ENCODE assay signal across 33 cellular contexts in the genomic region with DNA sequence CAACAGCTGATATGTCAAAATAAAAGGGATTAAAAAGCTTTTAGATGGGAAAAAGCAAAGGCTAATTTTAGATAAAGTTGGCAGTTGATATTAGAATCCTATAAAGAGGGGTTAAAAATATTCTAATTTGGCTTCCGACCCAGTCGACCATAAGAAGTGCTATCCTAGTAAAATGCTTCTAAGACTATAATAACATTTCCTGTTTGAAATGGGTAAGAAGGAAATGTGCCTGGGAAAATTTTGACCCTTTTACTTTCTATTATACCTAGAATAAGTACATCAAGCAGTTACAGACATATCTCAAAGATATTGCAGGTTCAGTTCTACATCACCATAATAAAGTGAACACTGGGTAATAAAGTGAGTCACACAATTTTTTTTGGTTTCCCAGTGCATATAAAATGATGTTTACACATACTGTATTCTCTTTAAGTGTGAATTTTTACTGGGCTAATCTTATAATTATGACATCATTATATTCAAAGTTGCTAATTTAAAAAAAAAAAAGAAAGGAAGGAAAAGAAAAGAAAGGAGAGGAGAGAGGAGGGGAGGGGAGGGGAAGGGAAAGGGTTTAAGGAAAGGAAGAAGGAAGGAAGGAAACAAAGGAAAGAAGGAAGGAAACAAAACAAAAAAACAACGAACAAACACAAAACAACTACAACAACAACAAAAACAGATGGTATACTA.
"Had no signal": no experiment of that assay in that cellular context is flagged by ENCODE, and none has a peak within 500 bp of the region (broad histone marks: within the 10 kb centered on the region; RNA-seq: fewer than 3 reads in every experiment).

No MANE protein-coding gene starts in this region.

- H3K27me3 ChIP-seq: brain microvascular endothelial cell, esophagus squamous epithelium, gastroesophageal sphincter had no signal

- H3K27ac Mint-ChIP-seq: activated B cell treated with CpG ODN at 0.5 μM for 24 hours; activated CD4-positive, alpha-beta memory T cell treated with anti-CD3 and anti-CD28 coated beads, Interleukin-2, amount 10 ng/mL, durations not matched to agents 7 days and 5 days; activated CD4-positive, alpha-beta T cell treated with anti-CD3 and anti-CD28 coated beads, Interleukin-2, amount 10 ng/mL, durations not matched to agents 7 days and 5 days; activated naive CD8-positive, alpha-beta T cell; activated T-cell treated with anti-CD3 and anti-CD28 coated beads, Interleukin-2, amount 50 U/mL, for 24 hours; activated T-cell treated with anti-CD3 and anti-CD28 coated beads, Interleukin-2, amount 50 U/mL, for 72 hours; effector memory CD8-positive, alpha-beta T cell; T-helper 17 cell; T-helper 2 cell treated with Interferon-gamma antibody and Interleukin-4, amounts not matched to agents 5 μg/mL and 100 μg/mL, for 36 hours had no signal

- H3K4me3 Mint-ChIP-seq: activated B cell treated with CpG ODN at 0.5 μM for 24 hours; activated CD4-positive, alpha-beta memory T cell treated with anti-CD3 and anti-CD28 coated beads, Interleukin-2, amount 10 ng/mL, durations not matched to agents 7 days and 5 days; activated CD4-positive, alpha-beta T cell treated with anti-CD3 and anti-CD28 coated beads, Interleukin-2, amount 10 ng/mL, durations not matched to agents 7 days and 5 days; activated naive CD8-positive, alpha-beta T cell; activated T-cell treated with anti-CD3 and anti-CD28 coated beads, Interleukin-2, amount 50 U/mL, for 24 hours; activated T-cell treated with anti-CD3 and anti-CD28 coated beads, Interleukin-2, amount 50 U/mL, for 72 hours; central memory CD8-positive, alpha-beta T cell; effector memory CD8-positive, alpha-beta T cell; T-helper 17 cell; T-helper 2 cell treated with Interferon-gamma antibody and Interleukin-4, amounts not matched to agents 5 μg/mL and 100 μg/mL, for 36 hours had no signal

- H3K4me3 ChIP-seq: esophagus squamous epithelium, gastroesophageal sphincter had no signal

- H3K9me3 ChIP-seq: esophagus squamous epithelium, gastroesophageal sphincter had no signal

- ATAC-seq: activated CD4-positive, CD25-positive, alpha-beta regulatory T cell treated with anti-CD3 and anti-CD28 coated beads, Interleukin-2, amount 50 U/mL, for 24 hours; activated T-cell treated with anti-CD3 and anti-CD28 coated beads, Interleukin-2, amount 50 U/mL, for 72 hours; effector memory CD8-positive, alpha-beta T cell; gastroesophageal sphincter; T-helper 17 cell had no signal

- FAIRE-seq: astrocyte, bronchial epithelial cell had no signal

- H3K36me3 Mint-ChIP-seq: activated naive CD8-positive, alpha-beta T cell had no signal

- H3K9me3 Mint-ChIP-seq: activated B cell treated with CpG ODN at 0.5 μM for 24 hours; activated CD4-positive, alpha-beta memory T cell treated with anti-CD3 and anti-CD28 coated beads, Interleukin-2, amount 10 ng/mL, durations not matched to agents 7 days and 5 days; activated CD4-positive, alpha-beta T cell treated with anti-CD3 and anti-CD28 coated beads, Interleukin-2, amount 10 ng/mL, durations not matched to agents 7 days and 5 days; activated T-cell treated with anti-CD3 and anti-CD28 coated beads, Interleukin-2, amount 50 U/mL, for 24 hours; activated T-cell treated with anti-CD3 and anti-CD28 coated beads, Interleukin-2, amount 50 U/mL, for 72 hours; central memory CD8-positive, alpha-beta T cell; effector memory CD8-positive, alpha-beta T cell; T-helper 2 cell treated with Interferon-gamma antibody and Interleukin-4, amounts not matched to agents 5 μg/mL and 100 μg/mL, for 36 hours had no signal

- H3K4me1 Mint-ChIP-seq: activated B cell treated with CpG ODN at 0.5 μM for 24 hours; activated CD4-positive, alpha-beta memory T cell treated with anti-CD3 and anti-CD28 coated beads, Interleukin-2, amount 10 ng/mL, durations not matched to agents 7 days and 5 days; activated CD4-positive, alpha-beta T cell treated with anti-CD3 and anti-CD28 coated beads, Interleukin-2, amount 10 ng/mL, durations not matched to agents 7 days and 5 days; central memory CD8-positive, alpha-beta T cell; T-helper 17 cell had no signal

- H3K27ac ChIP-seq: brain microvascular endothelial cell, epithelial cell of prostate, esophagus squamous epithelium, gastroesophageal sphincter, WERI-Rb-1 had no signal

- H3K4me1 ChIP-seq: esophagus squamous epithelium, gastroesophageal sphincter had no signal

- DNase-seq: activated B cell treated with CpG ODN at 0.5 μM for 24 hours; activated CD4-positive, alpha-beta memory T cell treated with anti-CD3 and anti-CD28 coated beads, Interleukin-2, amount 10 ng/mL, durations not matched to agents 7 days and 5 days; activated CD4-positive, alpha-beta T cell treated with anti-CD3 and anti-CD28 coated beads, Interleukin-2, amount 10 ng/mL, durations not matched to agents 7 days and 5 days; activated CD4-positive, alpha-beta T cell treated with anti-CD3 and anti-CD28 coated beads, Interleukin-2, amount 50 U/mL, for 4 hours; activated CD8-positive, alpha-beta memory T cell treated with anti-CD3 and anti-CD28 coated beads, Interleukin-2, amount 50 U/mL, for 48 hours; activated gamma-delta T cell; activated naive CD4-positive, alpha-beta T cell treated with anti-CD3 and anti-CD28 coated beads, Interleukin-2, amount 50 U/mL, for 16 hours; activated naive CD4-positive, alpha-beta T cell treated with Interleukin-2 at 50 U/mL for 16 hours; activated T-cell treated with anti-CD3 and anti-CD28 coated beads for 4 hours; activated T-cell treated with anti-CD3 and anti-CD28 coated beads, Interleukin-2, amount 50 U/mL, for 24 hours; activated T-cell treated with anti-CD3 and anti-CD28 coated beads, Interleukin-2, amount 50 U/mL, for 72 hours; amniotic stem cell; anterior cingulate cortex; brain microvascular endothelial cell; cortex of kidney; dermis blood vessel endothelial cell; effector CD4-positive, alpha-beta T cell; effector memory CD8-positive, alpha-beta T cell; esophagus squamous epithelium; foreskin melanocyte; head of caudate nucleus; hippocampal formation; T-helper 17 cell; T1000; WERI-Rb-1 had no signal

- H3K36me3 ChIP-seq: brain microvascular endothelial cell, esophagus squamous epithelium, gastroesophageal sphincter, WERI-Rb-1 had no signal
